ENCODE assay signal across 18 cellular contexts in genomic region chr21:40846057-40846456, GRCh38. TPM values are rescaled to one million over a fixed set of nuclear protein-coding genes. Genes with fewer than 3 reads are reported as not detected.
DNase-seq lines count a peak whose midpoint lies in the region; ATAC-seq and TF ChIP-seq lines count a peak whose summit lies in the region.
"Had no signal": no experiment of that assay in that cellular context is flagged by ENCODE, and none has a peak within 500 bp of the region (broad histone marks: within the 10 kb centered on the region; RNA-seq: fewer than 3 reads in every experiment).

No MANE protein-coding gene starts in this region.

- no peak for TF ChIP-seq CTCF in AG04449 (IDR thresholded peaks at IDR 0.05; ENCODE audit: insufficient read depth, low read length, missing control alignments)
- TF ChIP-seq CTCF in PC-3 (conservative IDR thresholded peaks at IDR 0.05; ENCODE audit: low read depth, low read length), result no peak
- TF ChIP-seq CTCF in esophagus muscularis mucosa (IDR thresholded peaks at IDR 0.05), result no peak
- no peak for TF ChIP-seq CTCF in natural killer cell (IDR thresholded peaks at IDR 0.05)

- H3K36me3 Mint-ChIP-seq in natural killer cell, result no peaks in the 10 kb centered on the region
- H3K36me3 Mint-ChIP-seq: activated naive CD8-positive, alpha-beta T cell treated with anti-CD3 and anti-CD28 coated beads, Interleukin-2, amount 10 ng/mL, durations not matched to agents 7 days and 5 days; CD8-positive, alpha-beta T cell; T-cell had no signal

- BruUV-seq in PC-3 (replicated peaks; lab: Mats Ljungman, UMichigan), result no TSS peak

- H3K9ac ChIP-seq in PC-3 (ENCODE audit: low read length), result no peak overlapping the region

- no peak overlapping the region for H3K4me3 Mint-ChIP-seq in natural killer cell
- H3K4me3 Mint-ChIP-seq: activated naive CD8-positive, alpha-beta T cell treated with anti-CD3 and anti-CD28 coated beads, Interleukin-2, amount 10 ng/mL, durations not matched to agents 7 days and 5 days; CD8-positive, alpha-beta T cell; central memory CD8-positive, alpha-beta T cell; T-cell had no signal

- POLR2A ChIA-PET in AG04449 (lab: Yijun Ruan, JAX) (interaction anchor here (0.7 kb wide), 1 partner anchor 197 kb away, joined by 3 read pairs; no protein-coding TSS in a partner anchor), PC-3 (lab: Charles Lee; ENCODE audit: unreplicated experiment) (interaction anchor here (0.7 kb wide), 1 partner anchor 1270 kb away, joined by 31 read pairs; no protein-coding TSS in a partner anchor)

- H3K4me3 ChIP-seq in AG04449 (ENCODE audit: low read depth, low read length), result peak overlapping the region; percentile 1
- H3K4me3 ChIP-seq in PC-3 (ENCODE audit: low read length), result no peak overlapping the region
- peak overlapping the region in 1 of 4 donors; percentile 14 for H3K4me3 ChIP-seq in esophagus muscularis mucosa

- ATAC-seq in PC-3 (no peak), HG02870 (IDR thresholded peaks at IDR 0.05; ENCODE audit: unreplicated experiment) (no peak), natural killer cell (no peak), GM21619 (IDR thresholded peaks at IDR 0.05; ENCODE audit: unreplicated experiment) (no peak)
- ATAC-seq: CD8-positive, alpha-beta T cell; T-cell had no signal

- no peaks in the 10 kb centered on the region for H3F3A ChIP-seq in PC-3 (ENCODE audit: low read length, unreplicated experiment)

- H3K9me3 Mint-ChIP-seq in natural killer cell, result peaks cover 2 to 4% of the 10 kb centered on the region in 2 donors
- H3K9me3 Mint-ChIP-seq: activated naive CD8-positive, alpha-beta T cell treated with anti-CD3 and anti-CD28 coated beads, Interleukin-2, amount 10 ng/mL, durations not matched to agents 7 days and 5 days; CD8-positive, alpha-beta T cell; endodermal cell; T-cell had no signal

- H3K27ac Mint-ChIP-seq in natural killer cell, result no peak overlapping the region
- H3K27ac Mint-ChIP-seq: activated naive CD8-positive, alpha-beta T cell treated with anti-CD3 and anti-CD28 coated beads, Interleukin-2, amount 10 ng/mL, durations not matched to agents 7 days and 5 days; CD8-positive, alpha-beta T cell; endodermal cell; T-cell had no signal

- H2AFZ ChIP-seq in PC-3 (ENCODE audit: low read length), result no peak overlapping the region

- 43% methylated on average over 6 of the region's 6 CpGs for WGBS in esophagus muscularis mucosa

- H3K9me3 ChIP-seq in PC-3 (ENCODE audit: low read length), result no peaks in the 10 kb centered on the region
- H3K9me3 ChIP-seq in esophagus muscularis mucosa, result no peaks in the 10 kb centered on the region
- H3K9me3 ChIP-seq: sigmoid colon had no signal

- peaks cover 20 to 44% of the 10 kb centered on the region in 2 donors for H3K27me3 Mint-ChIP-seq in natural killer cell (ENCODE audit: low read depth in 2 of 2)

- no peak overlapping the region for H3K27ac ChIP-seq in PC-3 (ENCODE audit: low read length)
- H3K27ac ChIP-seq in esophagus muscularis mucosa (replicated peaks in 1 of 4), result no peak overlapping the region
- H3K27ac ChIP-seq: sigmoid colon, WERI-Rb-1 had no signal

- H3K4me1 Mint-ChIP-seq in natural killer cell, result no peaks in the 10 kb centered on the region
- H3K4me1 Mint-ChIP-seq: activated naive CD8-positive, alpha-beta T cell treated with anti-CD3 and anti-CD28 coated beads, Interleukin-2, amount 10 ng/mL, durations not matched to agents 7 days and 5 days; central memory CD8-positive, alpha-beta T cell had no signal

- intact Hi-C loops in PC-3 (cut with micrococcal nuclease) (no loop called here), esophagus muscularis mucosa (cut with DNase I) (no loop called here), natural killer cell (cut with micrococcal nuclease) (no loop called here)

- no peaks in the 10 kb centered on the region for H3K36me3 ChIP-seq in PC-3 (ENCODE audit: low read depth, low read length)
- H3K36me3 ChIP-seq in esophagus muscularis mucosa, result no peaks in the 10 kb centered on the region
- H3K36me3 ChIP-seq: sigmoid colon, WERI-Rb-1 had no signal

- H3K4me2 ChIP-seq in PC-3 (ENCODE audit: low read length), result no peak overlapping the region

- no peaks in the 10 kb centered on the region for H3K79me2 ChIP-seq in PC-3 (ENCODE audit: low read length)

- H4K20me1 ChIP-seq in PC-3 (ENCODE audit: low read length), result no peaks in the 10 kb centered on the region

- H3K9me2 ChIP-seq in PC-3 (replicated peaks; ENCODE audit: low read length), result no peaks in the 10 kb centered on the region

- no peak for TF ChIP-seq POLR2A in esophagus muscularis mucosa (IDR thresholded peaks at IDR 0.05; ENCODE audit: low read depth)

- H3K27me3 ChIP-seq in PC-3 (ENCODE audit: low read length) (peaks cover 42% of the 10 kb centered on the region), esophagus muscularis mucosa (peaks cover 0 to 74% (median 5%) of the 10 kb centered on the region in 4 donors)

- CTCF ChIA-PET in AG04449 (lab: Yijun Ruan, JAX) (interaction anchor here (2.2 kb wide), 1 partner anchor 379 kb away, joined by 11 read pairs; no protein-coding TSS in a partner anchor), PC-3 (lab: Charles Lee) (no interaction called here)

- DNase-seq in AG04449 (ENCODE audit: low read depth, low spot score), result no peak
- DNase-seq in NCI-H1105 (lab: John Stamatoyannopoulos, UW), result peak; percentile 54
- peak; percentile 2 for DNase-seq in PC-3
- peak; percentile 45 for DNase-seq in esophagus muscularis mucosa (ENCODE audit: extremely low spot score)
- DNase-seq in hippocampal formation (lab: John Stamatoyannopoulos, UW), result no peak
- DNase-seq in natural killer cell, result no peak
- DNase-seq: activated naive CD8-positive, alpha-beta T cell treated with anti-CD3 and anti-CD28 coated beads, Interleukin-2, amount 10 ng/mL, durations not matched to agents 7 days and 5 days; CD8-positive, alpha-beta T cell; endodermal cell; Right ventricle myocardium superior; sigmoid colon; stimulated activated CD4-positive, alpha-beta T cell treated with anti-CD3 and anti-CD28 coated beads, Interleukin-4, amount 100 ng/mL, for 1 hour; T-cell; WERI-Rb-1 had no signal

- no peaks in the 10 kb centered on the region; the same call in 1 of the 2 replicates for H3K4me1 ChIP-seq in PC-3 (ENCODE audit: insufficient read depth, low read length)
- peaks cover 6 to 16% (median 15%) of the 10 kb centered on the region in 4 donors for H3K4me1 ChIP-seq in esophagus muscularis mucosa

- no peak for TF ChIP-seq EP300 in esophagus muscularis mucosa (IDR thresholded peaks at IDR 0.05)

RNA-seq across cellular contexts. Expression of gene DSCAM, which starts 0.9 kb away (rescaled TPM):
- total RNA-seq in PC-3 (2014; rRNA removed) (not detected in 2 replicates), esophagus muscularis mucosa (under 1 TPM in 3 of 4 donors, not detected in 1; 0.06 to 0.42 (median 0.17) TPM), natural killer cell (not detected)
- total RNA-seq: activated naive CD8-positive, alpha-beta T cell treated with anti-CD3 and anti-CD28 coated beads, Interleukin-2, amount 10 ng/mL, durations not matched to agents 7 days and 5 days; CD8-positive, alpha-beta T cell; osteocyte; Right ventricle myocardium superior; T-cell had no signal

Comparison
In these comparisons a context has a peak if more than half of its experiments do, and no peak if none do; other contexts are left out.
1. DNase-seq: peak in NCI-H1105 (single experiment), PC-3 (single experiment) and esophagus muscularis mucosa (single experiment); none in AG04449 (single experiment), hippocampal formation (0 of 2) and natural killer cell (single experiment).